In the genomic region with DNA sequence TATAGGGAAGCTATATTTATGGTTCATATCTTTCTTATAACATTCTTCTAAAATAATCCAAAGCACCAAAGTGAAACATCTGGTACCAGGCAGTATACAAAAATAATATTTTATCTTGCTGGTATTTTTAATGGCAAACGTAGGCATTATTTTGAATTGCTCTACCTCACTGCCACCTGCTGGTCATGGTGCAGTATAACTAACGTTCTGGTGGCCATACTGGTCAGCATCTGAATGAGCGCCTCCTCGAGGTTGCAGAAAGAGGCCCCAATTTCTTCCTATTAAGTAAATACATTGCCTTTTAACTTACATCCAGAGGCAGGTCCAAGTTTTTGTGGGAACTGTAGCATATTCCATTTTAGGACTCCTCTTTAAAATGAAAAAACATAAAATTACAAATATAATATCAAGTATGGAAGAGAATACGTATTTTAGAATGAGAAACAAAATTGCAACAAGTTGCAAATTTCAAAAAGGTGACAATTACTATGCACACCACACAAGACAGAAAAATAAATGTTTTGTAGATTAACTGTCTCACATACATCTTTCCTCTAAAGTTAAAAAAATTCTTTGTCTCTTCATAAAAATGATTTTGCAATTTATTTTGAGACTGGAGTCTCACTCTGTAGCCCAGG, we compare ENCODE assay signal across 8 cellular contexts. TPM values are rescaled to one million over a fixed set of nuclear protein-coding genes. Genes with fewer than 3 reads are reported as not detected.
DNase-seq lines count a peak whose midpoint lies in the region; ATAC-seq and TF ChIP-seq lines count a peak whose summit lies in the region.

No MANE protein-coding gene starts in this region.

- no peaks in the 10 kb centered on the region for H3K36me3 ChIP-seq in CD4-positive, CD25-positive, alpha-beta regulatory T cell (ENCODE audit: control insufficient read depth, insufficient read depth, low read length)
- no peaks in the 10 kb centered on the region for H3K36me3 ChIP-seq in left lung

- H3K9me3 ChIP-seq in CD4-positive, CD25-positive, alpha-beta regulatory T cell (ENCODE audit: control insufficient read depth in 2 of 2, low read length in 2 of 2), result no peaks in the 10 kb centered on the region
- no peaks in the 10 kb centered on the region for H3K9me3 ChIP-seq in left lung

- no peak overlapping the region for H3K4me3 Mint-ChIP-seq in CD4-positive, CD25-positive, alpha-beta regulatory T cell
- H3K4me3 Mint-ChIP-seq in chondrocyte (ENCODE audit: unreplicated experiment), result no peak overlapping the region

- peaks cover 5% of the 10 kb centered on the region for H3K27me3 ChIP-seq in CD4-positive, CD25-positive, alpha-beta regulatory T cell (ENCODE audit: control insufficient read depth, insufficient read depth, low read length)
- no peaks in the 10 kb centered on the region for H3K27me3 ChIP-seq in left lung

- H3K27me3 Mint-ChIP-seq in CD4-positive, CD25-positive, alpha-beta regulatory T cell, result peaks cover 16% of the 10 kb centered on the region
- H3K27me3 Mint-ChIP-seq in chondrocyte (ENCODE audit: low read depth), result peaks cover 13% of the 10 kb centered on the region

- TF ChIP-seq CTCF in chondrocyte (IDR thresholded peaks at IDR 0.05) (peak; percentile 100), left lung (IDR thresholded peaks at IDR 0.05) (peak; percentile 89 to 97)

- no peaks in the 10 kb centered on the region for H3K36me3 Mint-ChIP-seq in CD4-positive, CD25-positive, alpha-beta regulatory T cell
- H3K36me3 Mint-ChIP-seq in chondrocyte (ENCODE audit: low read depth), result no peaks in the 10 kb centered on the region

- DNase-seq in CD4-positive, CD25-positive, alpha-beta regulatory T cell, result peak; percentile 62 to 87 (median 78)
- DNase-seq in NCI-H510A treated with DMSO at 0.1 percent for 48 hours (lab: John Stamatoyannopoulos, UW) (peak; percentile 76), chondrocyte (ENCODE audit: low spot score) (no peak), left lung (peak in 1 of 2 donors; percentile 68)
- peak; percentile 56 for DNase-seq in activated CD4-positive, alpha-beta T cell treated with anti-CD3 and anti-CD28 coated beads for 1 hour
- DNase-seq in stimulated activated CD4-positive, alpha-beta T cell treated with anti-CD3 and anti-CD28 coated beads, TNF-alpha, amount 100 ng/mL, for 24 hours (ENCODE audit: low read depth in 3 of 3), result peak; percentile 48 to 71 (median 60)

- H3K4me3 ChIP-seq in CD4-positive, CD25-positive, alpha-beta regulatory T cell (ENCODE audit: low read depth, low read length), result no peak overlapping the region
- no peak overlapping the region for H3K4me3 ChIP-seq in left lung

- intact Hi-C loops in left lung (cut with DNase I), result loop anchor here in 1 of 2 donors (10.0 kb wide), 1 partner anchor 388 kb away; no protein-coding TSS in a partner anchor

- no peaks in the 10 kb centered on the region for H3K4me1 Mint-ChIP-seq in CD4-positive, CD25-positive, alpha-beta regulatory T cell
- no peaks in the 10 kb centered on the region for H3K4me1 Mint-ChIP-seq in chondrocyte (ENCODE audit: low read depth)

- no peak overlapping the region for H3K27ac ChIP-seq in CD4-positive, CD25-positive, alpha-beta regulatory T cell (ENCODE audit: insufficient read depth, low read length, poor library complexity, severe bottlenecking)
- H3K27ac ChIP-seq in left lung, result no peak overlapping the region

- no peaks in the 10 kb centered on the region for H3K4me1 ChIP-seq in CD4-positive, CD25-positive, alpha-beta regulatory T cell (ENCODE audit: control insufficient read depth, insufficient read depth, low read length, poor library complexity, severe bottlenecking)
- H3K4me1 ChIP-seq in left lung, result no peaks in the 10 kb centered on the region

- no peak overlapping the region for H3K27ac Mint-ChIP-seq in CD4-positive, CD25-positive, alpha-beta regulatory T cell
- no peak overlapping the region for H3K27ac Mint-ChIP-seq in chondrocyte (ENCODE audit: unreplicated experiment)

- peak; percentile 91 to 94 for ATAC-seq in CD4-positive, CD25-positive, alpha-beta regulatory T cell (ENCODE audit: low read depth in 2 of 2)
- ATAC-seq in GM19324 (IDR thresholded peaks at IDR 0.05; ENCODE audit: low FRiP score, unreplicated experiment) (peak; percentile 55), HG03442 (IDR thresholded peaks at IDR 0.05; ENCODE audit: unreplicated experiment) (peak; percentile 93), left lung (peak; percentile 99)

- no peaks in the 10 kb centered on the region for H3K9me3 Mint-ChIP-seq in CD4-positive, CD25-positive, alpha-beta regulatory T cell
- H3K9me3 Mint-ChIP-seq in chondrocyte (ENCODE audit: low read depth), result no peaks in the 10 kb centered on the region

RNA-seq across cellular contexts. Expression of a gene that starts 22.9 kb away (rescaled TPM):
- total RNA-seq in CD4-positive, CD25-positive, alpha-beta regulatory T cell, result not detected
- not detected for polyA plus RNA-seq in CD4-positive, CD25-positive, alpha-beta regulatory T cell
- not detected in 3 replicates for total RNA-seq in chondrocyte
- under 1 TPM in 1 of 2 donors, not detected in 1; 0.24 TPM for total RNA-seq in left lung

RNA-seq across cellular contexts. Expression of a gene that starts 56.6 kb away (rescaled TPM):
- 83.0 TPM for total RNA-seq in CD4-positive, CD25-positive, alpha-beta regulatory T cell
- polyA plus RNA-seq in CD4-positive, CD25-positive, alpha-beta regulatory T cell, result 100 to 1,000 TPM; 288 to 359 (median 308) TPM
- total RNA-seq in chondrocyte, result 7.9 to 18.1 TPM (median 14.5 TPM) in 3 replicates
- 10 to 100 TPM; 37.2 to 82.2 TPM for total RNA-seq in left lung
